ENCODE assay signal across 8 cellular contexts in genomic region chr19:15448778-15449619, GRCh38. TPM values are rescaled to one million over a fixed set of nuclear protein-coding genes. Genes with fewer than 3 reads are reported as not detected.
DNase-seq lines count a peak whose midpoint lies in the region; ATAC-seq, FAIRE-seq and TF ChIP-seq lines count a peak whose summit lies in the region.

No MANE protein-coding gene starts in this region.

- no TSS peak for BruUV-seq in PC-3 (replicated peaks; lab: Mats Ljungman, UMichigan)
- BruUV-seq in endothelial cell of umbilical vein (replicated peaks; lab: Mats Ljungman, UMichigan): no TSS peak

- no peak for TF ChIP-seq POLR2A in endothelial cell of umbilical vein (IDR thresholded peaks at IDR 0.05; ENCODE audit: low read depth, low read length)

- H3K4me2 ChIP-seq in PC-3 (ENCODE audit: low read length): peak overlapping the region; percentile 82
- peak overlapping the region; percentile 53 for H3K4me2 ChIP-seq in endothelial cell of umbilical vein (ENCODE audit: insufficient read depth, low read length)
- peak overlapping the region; percentile 90 for H3K4me2 ChIP-seq in trophoblast cell (ENCODE audit: low read length)

- H2AK5ac ChIP-seq in trophoblast cell (ENCODE audit: low read length): peak overlapping the region; percentile 50

- H3K9ac ChIP-seq in PC-3 (ENCODE audit: low read length) (no peak overlapping the region), endothelial cell of umbilical vein (replicated peaks; ENCODE audit: extremely low read depth, insufficient read depth, low read length) (no peak overlapping the region), trophoblast cell (ENCODE audit: low read length) (no peak overlapping the region)

- 0 out of 2 replicates have a peak, but pooled peaks cover 4% of the 10 kb centered on the region for H3K9me2 ChIP-seq in PC-3 (replicated peaks; ENCODE audit: low read length)

- peak overlapping the region; percentile 39 for H3K18ac ChIP-seq in trophoblast cell (ENCODE audit: low read length)

- H2BK12ac ChIP-seq in trophoblast cell (ENCODE audit: low read length): peak overlapping the region; percentile 60

- TF ChIP-seq CTCF in PC-3 (conservative IDR thresholded peaks at IDR 0.05; ENCODE audit: low read depth, low read length) (no peak), endothelial cell of umbilical vein (IDR thresholded peaks at IDR 0.05; ENCODE audit: extremely low read depth in 1 of 2, insufficient read depth in 1 of 2, low read depth in 1 of 2, low read length in 2 of 2) (no peak)

- FAIRE-seq in endothelial cell of umbilical vein (lab: Jason Lieb, UNC): no peak

- no peaks in the 10 kb centered on the region for H4K20me1 ChIP-seq in PC-3 (ENCODE audit: low read length)
- no peaks in the 10 kb centered on the region for H4K20me1 ChIP-seq in endothelial cell of umbilical vein (replicated peaks; ENCODE audit: control insufficient read depth, extremely low read depth, insufficient read depth, low read length)

- no peak overlapping the region for H3K27ac ChIP-seq in PC-3 (ENCODE audit: low read length)
- no peak overlapping the region for H3K27ac ChIP-seq in endothelial cell of umbilical vein (ENCODE audit: insufficient read depth, low read depth, low read length)
- H3K27ac ChIP-seq in trophoblast cell (ENCODE audit: low read depth, low read length): no peak overlapping the region

- H2AFZ ChIP-seq in PC-3 (ENCODE audit: low read length) (peak overlapping the region; percentile 55), endothelial cell of umbilical vein (ENCODE audit: low read depth, low read length) (peak overlapping the region; percentile 41), trophoblast cell (ENCODE audit: insufficient read depth, low read length, poor library complexity) (peak overlapping the region; percentile 90)

- DNase-seq in activated T-cell treated with anti-CD3 and anti-CD28 coated beads, Interleukin-2, amount 50 U/mL, for 1 hour: peak; percentile 41
- DNase-seq in activated T-cell treated with anti-CD3 and anti-CD28 coated beads for 4 hours: no peak
- no peak for DNase-seq in PC-3
- peak; percentile 25 for DNase-seq in endothelial cell of umbilical vein (ENCODE audit: low read depth, low spot score)
- DNase-seq in trophoblast cell: peak in 1 of 2 donors; percentile 44
- DNase-seq in DMS153 (lab: John Stamatoyannopoulos, UW): no peak
- no peak for DNase-seq in NK-92 treated with Interleukin-12 subunit alpha and Interleukin-12 subunit beta, amount 100 ng/mL, for 24 hours (lab: John Stamatoyannopoulos, UW)
- no peak for DNase-seq in NCI-H446 treated with DMSO at 0.1 percent for 48 hours (lab: John Stamatoyannopoulos, UW)

- H3K79me2 ChIP-seq in PC-3 (ENCODE audit: low read length): no peaks in the 10 kb centered on the region
- H3K79me2 ChIP-seq in endothelial cell of umbilical vein (ENCODE audit: control insufficient read depth, insufficient read depth, low read length): no peaks in the 10 kb centered on the region
- no peaks in the 10 kb centered on the region for H3K79me2 ChIP-seq in trophoblast cell (ENCODE audit: control insufficient read depth, insufficient read depth, low read length, poor library complexity)

- H2BK120ac ChIP-seq in trophoblast cell (ENCODE audit: insufficient read depth, low read length, poor library complexity): no peak overlapping the region

- H4K91ac ChIP-seq in trophoblast cell (ENCODE audit: low read depth, low read length): peak overlapping the region; percentile 68

- POLR2A ChIA-PET in PC-3 (lab: Charles Lee; ENCODE audit: unreplicated experiment) (no interaction called here), endothelial cell of umbilical vein (lab: Charles Lee) (no interaction called here)

- H3K4ac ChIP-seq in trophoblast cell (ENCODE audit: low read depth, low read length): peak overlapping the region; percentile 27

- H3K27me3 ChIP-seq in PC-3 (ENCODE audit: low read length) (no peaks in the 10 kb centered on the region), endothelial cell of umbilical vein (ENCODE audit: control insufficient read depth in 2 of 2, insufficient read depth in 2 of 2, low read length in 2 of 2) (no peaks in the 10 kb centered on the region), trophoblast cell (ENCODE audit: insufficient read depth, low read length) (peaks cover 12% of the 10 kb centered on the region)

- H3K79me1 ChIP-seq in trophoblast cell (ENCODE audit: low read length): no peaks in the 10 kb centered on the region

- WGBS in trophoblast cell (ENCODE audit: extremely low coverage, insufficient coverage, insufficient read length): no CpG with 5 or more reads among the region's 43 CpGs

- H4K12ac ChIP-seq in trophoblast cell (ENCODE audit: low read depth, low read length): peak overlapping the region; percentile 55

- peak overlapping the region; percentile 32 for H3K14ac ChIP-seq in trophoblast cell (ENCODE audit: low read length)

- peak overlapping the region; percentile 83 for H4K8ac ChIP-seq in trophoblast cell (ENCODE audit: low read depth, low read length)

- H3F3A ChIP-seq in PC-3 (ENCODE audit: low read length, unreplicated experiment): no peaks in the 10 kb centered on the region

- dilution Hi-C loops in endothelial cell of umbilical vein (cut with MboI; ENCODE audit: extremely low pct_ligation_motif_present, low sequenced_read_pairs): no loop called here

- no peaks in the 10 kb centered on the region for H3K9me3 ChIP-seq in PC-3 (ENCODE audit: low read length)
- no peaks in the 10 kb centered on the region for H3K9me3 ChIP-seq in endothelial cell of umbilical vein (replicated peaks; ENCODE audit: control insufficient read depth, insufficient read depth, low read length)
- peaks cover 16% of the 10 kb centered on the region for H3K9me3 ChIP-seq in trophoblast cell (ENCODE audit: insufficient read depth, low read depth, low read length)

- no peak overlapping the region for H3K23ac ChIP-seq in trophoblast cell (ENCODE audit: low read length)

- no peak for ATAC-seq in PC-3

- H2BK5ac ChIP-seq in trophoblast cell (ENCODE audit: low read depth, low read length, poor library complexity): no peak overlapping the region

- intact Hi-C loops in PC-3 (cut with micrococcal nuclease) (loop anchor here (2.0 kb wide), 1 partner anchor 16 kb away; no protein-coding TSS in a partner anchor), endothelial cell of umbilical vein (cut with micrococcal nuclease) (no loop called here)

- CTCF ChIA-PET in PC-3 (lab: Charles Lee) (no interaction called here), endothelial cell of umbilical vein (lab: Charles Lee) (interaction anchor here (1.0 to 1.5 kb wide), 2 partner anchors 16 to 30 kb away, joined by 3 read pairs; partner anchors contain the start of gene AKAP8L)

- H3K4me1 ChIP-seq in PC-3 (ENCODE audit: insufficient read depth, low read length) (peaks cover 15% of the 10 kb centered on the region; the same call in 1 of the 2 replicates), endothelial cell of umbilical vein (ENCODE audit: control insufficient read depth, extremely low read depth, insufficient read depth, low read length) (peaks cover 17% of the 10 kb centered on the region), trophoblast cell (ENCODE audit: control insufficient read depth in 1 of 2, insufficient read depth in 2 of 2, low read length in 2 of 2) (peaks cover 8 to 11% of the 10 kb centered on the region in 2 experiments)

- no peaks in the 10 kb centered on the region for H3K36me3 ChIP-seq in PC-3 (ENCODE audit: low read depth, low read length)
- no peaks in the 10 kb centered on the region for H3K36me3 ChIP-seq in endothelial cell of umbilical vein (ENCODE audit: control insufficient read depth in 2 of 2, extremely low read depth in 1 of 2, insufficient read depth in 2 of 2, low read length in 2 of 2)
- no peaks in the 10 kb centered on the region for H3K36me3 ChIP-seq in trophoblast cell (ENCODE audit: control insufficient read depth in 1 of 2, insufficient read depth in 2 of 2, low read length in 2 of 2)

- H3K9me1 ChIP-seq in endothelial cell of umbilical vein (replicated peaks; ENCODE audit: control insufficient read depth, extremely low read depth, insufficient read depth, low read length): no peaks in the 10 kb centered on the region

- H3K4me3 ChIP-seq in PC-3 (ENCODE audit: low read length): peak overlapping the region; percentile 57
- peak overlapping the region in 2 of 3 experiments; percentile 2 to 64 for H3K4me3 ChIP-seq in endothelial cell of umbilical vein (replicated peaks in 1 of 3; ENCODE audit: insufficient read depth in 1 of 3, low read depth in 1 of 3, low read length in 3 of 3)
- peak overlapping the region; percentile 69 for H3K4me3 ChIP-seq in trophoblast cell (ENCODE audit: low read depth, low read length)

RNA-seq across cellular contexts. Expression of gene WIZ, which starts 0.8 kb away (rescaled TPM):
- total RNA-seq in PC-3 (2014; rRNA removed) (30.9 and 35.1 TPM in 2 replicates), endothelial cell of umbilical vein (47.2 and 50.8 TPM in 2 replicates)
- 21.0 and 25.7 TPM in 2 replicates for polyA plus RNA-seq in endothelial cell of umbilical vein
- polyA plus RNA-seq in endothelial cell of umbilical vein (2011; cell fraction: cytosol; rRNA removed): 18.1 and 24.8 TPM in 2 replicates
- polyA plus RNA-seq in endothelial cell of umbilical vein (2011; cell fraction: nucleus; rRNA removed): 33.8 and 36.8 TPM in 2 replicates
- 28.1 and 32.1 TPM in 2 replicates for polyA plus RNA-seq in endothelial cell of umbilical vein (2012)
- 8.5 and 10.2 TPM in 2 replicates for polyA minus RNA-seq in endothelial cell of umbilical vein
- polyA minus RNA-seq in endothelial cell of umbilical vein (2011; cell fraction: cytosol; rRNA and poly(A)+ RNA removed): 12.4 TPM
- polyA minus RNA-seq in endothelial cell of umbilical vein (2011; cell fraction: nucleus; rRNA and poly(A)+ RNA removed): 12.1 and 23.6 TPM in 2 replicates
- 31.0 and 32.1 TPM in 2 replicates for polyA plus RNA-seq in trophoblast cell (2013)

RNA-seq across cellular contexts. Expression of gene RASAL3, which starts 15.3 kb away (rescaled TPM):
- total RNA-seq in PC-3 (2014; rRNA removed): not detected in 2 replicates
- total RNA-seq in endothelial cell of umbilical vein: 4.1 and 4.3 TPM in 2 replicates
- polyA plus RNA-seq in endothelial cell of umbilical vein: 5.7 and 7.0 TPM in 2 replicates
- polyA plus RNA-seq in endothelial cell of umbilical vein (2011; cell fraction: cytosol; rRNA removed): 2.7 and 3.1 TPM in 2 replicates
- polyA plus RNA-seq in endothelial cell of umbilical vein (2011; cell fraction: nucleus; rRNA removed): 10.8 and 12.5 TPM in 2 replicates
- 6.6 and 16.4 TPM in 2 replicates for polyA plus RNA-seq in endothelial cell of umbilical vein (2012)
- polyA minus RNA-seq in endothelial cell of umbilical vein: 2.8 and 6.9 TPM in 2 replicates
- not detected for polyA minus RNA-seq in endothelial cell of umbilical vein (2011; cell fraction: cytosol; rRNA and poly(A)+ RNA removed)
- 1.6 and 4.4 TPM in 2 replicates for polyA minus RNA-seq in endothelial cell of umbilical vein (2011; cell fraction: nucleus; rRNA and poly(A)+ RNA removed)
- polyA plus RNA-seq in trophoblast cell (2013): 0.01 TPM in 1 of 2 replicates, not detected in the other

RNA-seq across cellular contexts. Expression of gene AKAP8L, which starts 30.2 kb away (rescaled TPM):
- total RNA-seq in PC-3 (2014; rRNA removed) (97.9 and 137 TPM in 2 replicates), endothelial cell of umbilical vein (95.4 and 99.6 TPM in 2 replicates)
- polyA plus RNA-seq in endothelial cell of umbilical vein: 63.9 and 65.1 TPM in 2 replicates
- polyA plus RNA-seq in endothelial cell of umbilical vein (2011; cell fraction: cytosol; rRNA removed): 22.1 and 25.7 TPM in 2 replicates
- 338 and 395 TPM in 2 replicates for polyA plus RNA-seq in endothelial cell of umbilical vein (2011; cell fraction: nucleus; rRNA removed)
- 54.2 and 64.3 TPM in 2 replicates for polyA plus RNA-seq in endothelial cell of umbilical vein (2012)
- polyA minus RNA-seq in endothelial cell of umbilical vein: 107 and 112 TPM in 2 replicates
- polyA minus RNA-seq in endothelial cell of umbilical vein (2011; cell fraction: cytosol; rRNA and poly(A)+ RNA removed): 31.2 TPM
- 119 and 124 TPM in 2 replicates for polyA minus RNA-seq in endothelial cell of umbilical vein (2011; cell fraction: nucleus; rRNA and poly(A)+ RNA removed)
- 92.6 and 94.5 TPM in 2 replicates for polyA plus RNA-seq in trophoblast cell (2013)

RNA-seq across cellular contexts. Expression of gene PGLYRP2, which starts 30.3 kb away (rescaled TPM):
- total RNA-seq in PC-3 (2014; rRNA removed) (not detected in 2 replicates), endothelial cell of umbilical vein (0.18 TPM in 1 of 2 replicates, not detected in the other)
- polyA plus RNA-seq in endothelial cell of umbilical vein: 0.03 and 0.19 TPM in 2 replicates
- polyA plus RNA-seq in endothelial cell of umbilical vein (2011; cell fraction: cytosol; rRNA removed): 0.04 and 0.08 TPM in 2 replicates
- polyA plus RNA-seq in endothelial cell of umbilical vein (2011; cell fraction: nucleus; rRNA removed): 0.07 TPM in 1 of 2 replicates, not detected in the other
- not detected in 2 replicates for polyA plus RNA-seq in endothelial cell of umbilical vein (2012)
- polyA minus RNA-seq in endothelial cell of umbilical vein: 0.41 TPM in 1 of 2 replicates, not detected in the other
- polyA minus RNA-seq in endothelial cell of umbilical vein (2011; cell fraction: cytosol; rRNA and poly(A)+ RNA removed): not detected
- polyA minus RNA-seq in endothelial cell of umbilical vein (2011; cell fraction: nucleus; rRNA and poly(A)+ RNA removed): 0.14 TPM in 1 of 2 replicates, not detected in the other
- polyA plus RNA-seq in trophoblast cell (2013): not detected in 2 replicates

RNA-seq across cellular contexts. Expression of gene CYP4F22, which starts 59.3 kb away (rescaled TPM):
- 0.07 TPM in 1 of 2 replicates, not detected in the other for total RNA-seq in PC-3 (2014; rRNA removed)
- total RNA-seq in endothelial cell of umbilical vein: not detected in 2 replicates
- not detected in 2 replicates for polyA plus RNA-seq in endothelial cell of umbilical vein
- polyA plus RNA-seq in endothelial cell of umbilical vein (2011; cell fraction: cytosol; rRNA removed): not detected in 2 replicates
- polyA plus RNA-seq in endothelial cell of umbilical vein (2011; cell fraction: nucleus; rRNA removed): not detected in 2 replicates
- not detected in 2 replicates for polyA plus RNA-seq in endothelial cell of umbilical vein (2012)
- polyA minus RNA-seq in endothelial cell of umbilical vein: not detected in 2 replicates
- not detected for polyA minus RNA-seq in endothelial cell of umbilical vein (2011; cell fraction: cytosol; rRNA and poly(A)+ RNA removed)
- polyA minus RNA-seq in endothelial cell of umbilical vein (2011; cell fraction: nucleus; rRNA and poly(A)+ RNA removed): not detected in 2 replicates
- polyA plus RNA-seq in trophoblast cell (2013): 0.51 and 0.52 TPM in 2 replicates

Comparison
In these comparisons a context has a peak if more than half of its experiments do, and no peak if none do; other contexts are left out.
1. DNase-seq: peak in activated T-cell treated with anti-CD3 and anti-CD28 coated beads, Interleukin-2, amount 50 U/mL, for 1 hour (single experiment) and endothelial cell of umbilical vein (single experiment); none in activated T-cell treated with anti-CD3 and anti-CD28 coated beads for 4 hours (single experiment), PC-3 (single experiment), DMS153 (single experiment), NK-92 treated with Interleukin-12 subunit alpha and Interleukin-12 subunit beta, amount 100 ng/mL, for 24 hours (single experiment) and NCI-H446 treated with DMSO at 0.1 percent for 48 hours (single experiment).
2. Peak in every context shown above with its lines, with median percentiles within 50 percentile points of each other: H2AFZ ChIP-seq, H3K4me2 ChIP-seq and H3K4me3 ChIP-seq.